14 cellular contexts compared by ENCODE assay signal in genomic region chr4:86893136-86893535, GRCh38. TPM values are rescaled to one million over a fixed set of nuclear protein-coding genes. Genes with fewer than 3 reads are reported as not detected.
DNase-seq lines count a peak whose midpoint lies in the region; ATAC-seq, FAIRE-seq and TF ChIP-seq lines count a peak whose summit lies in the region.
"Had no signal": no experiment of that assay in that cellular context is flagged by ENCODE, and none has a peak within 500 bp of the region (broad histone marks: within the 10 kb centered on the region; RNA-seq: fewer than 3 reads in every experiment).

No MANE protein-coding gene starts in this region.

- SMC1A ChIA-PET in GM12878 (lab: Charles Lee; ENCODE audit: uncharacterized antibody, unreplicated experiment), result interaction anchor here (0.7 to 8.7 kb wide), 7 partner anchors 22 to 396 kb away, joined by 3 to 190 read pairs (median 5); partner anchors contain the start of gene PTPN13

- no peak overlapping the region for H3K23ac ChIP-seq in mesenchymal stem cell (ENCODE audit: low read length in 2 of 2)

- intact Hi-C loops in GM12878 (cut with micrococcal nuclease; ENCODE audit: unreplicated experiment), result loop anchor here (10.0 kb wide), 1 partner anchor 848 kb away; no protein-coding TSS in a partner anchor

- peaks cover 6% of the 10 kb centered on the region for H3K27me3 Mint-ChIP-seq in GM23338 (ENCODE audit: insufficient read depth, low read depth, poor library complexity)

- H3K4me3 Mint-ChIP-seq in GM23338, result peak overlapping the region; percentile 77

- no peak overlapping the region for H3K27ac Mint-ChIP-seq in GM23338

- no peak overlapping the region for H3K9ac ChIP-seq in GM12878 (ENCODE audit: control insufficient read depth, insufficient read depth, low read length)
- H3K9ac ChIP-seq in mesenchymal stem cell (ENCODE audit: low read length), result no peak overlapping the region

- H2BK15ac ChIP-seq in mesenchymal stem cell (ENCODE audit: low read depth, poor library complexity, severe bottlenecking), result no peak overlapping the region

- H2BK12ac ChIP-seq in mesenchymal stem cell (ENCODE audit: low read length in 2 of 2), result no peak overlapping the region

- in situ Hi-C loops in GM12878 (cut with MboI), result no loop called here

- DNase-seq in A549 (ENCODE audit: low read depth in 1 of 2, low spot score in 1 of 2), result no peak
- no peak for DNase-seq in GM23338 (ENCODE audit: low spot score)
- DNase-seq in GM12878 (ENCODE audit: low read depth, low spot score), result no peak
- no peak for DNase-seq in mesenchymal stem cell
- DNase-seq in NCI-H510A treated with DMSO at 0.1 percent for 48 hours (lab: John Stamatoyannopoulos, UW), result no peak
- no peak for DNase-seq in activated CD4-positive, CD25-positive, alpha-beta regulatory T cell (lab: John Stamatoyannopoulos, UW)
- no peak for DNase-seq in NCI-H1092 (lab: John Stamatoyannopoulos, UW)
- no peak for DNase-seq in retina
- DNase-seq: CD4-positive, CD25-positive, alpha-beta regulatory T cell; SHP77 treated with DMSO at 0.1 percent for 48 hours; testis had no signal

- H2AK5ac ChIP-seq in mesenchymal stem cell (ENCODE audit: low read length, severe bottlenecking), result peak overlapping the region; percentile 4

- TF ChIP-seq RAD21 in A549 (conservative IDR thresholded peaks at IDR 0.05 in 1 of 2, IDR thresholded peaks at IDR 0.05 in 1 of 2) (no peak), GM12878 (IDR thresholded peaks at IDR 0.05; ENCODE audit: insufficient read depth, low read depth, low read length) (no peak)

- H3K9me3 Mint-ChIP-seq in GM23338, result no peaks in the 10 kb centered on the region

- POLR2A ChIA-PET in A549 (lab: Yijun Ruan, JAX), result interaction anchor here (1.0 kb wide), 1 partner anchor 299 kb away, joined by 6 read pairs; the partner anchor contains the start of gene PTPN13
- POLR2A ChIA-PET in GM12878 (lab: Charles Lee), result no interaction called here

- no peak overlapping the region for H3K18ac ChIP-seq in mesenchymal stem cell (ENCODE audit: low read depth in 1 of 2, low read length in 2 of 2)

- H3K27me3 ChIP-seq in GM23338 (ENCODE audit: insufficient read depth) (peaks cover 7% of the 10 kb centered on the region; the same call in 1 of the 2 replicates), GM12878 (replicated peaks in 1 of 2; ENCODE audit: control insufficient read depth in 2 of 2, insufficient read depth in 2 of 2, low read length in 1 of 2) (no peaks in the 10 kb centered on the region), mesenchymal stem cell (ENCODE audit: control insufficient read depth in 1 of 2, insufficient read depth in 1 of 2, low read length in 2 of 2) (no peaks in the 10 kb centered on the region)
- H3K27me3 ChIP-seq: body of pancreas, testis had no signal

- no peak overlapping the region for H4K8ac ChIP-seq in mesenchymal stem cell (ENCODE audit: low read length)

- no peak overlapping the region for H3K14ac ChIP-seq in mesenchymal stem cell (ENCODE audit: low read length in 2 of 2)

- H3K4me2 ChIP-seq in A549 (peak overlapping the region; percentile 84), GM23338 (peak overlapping the region; percentile 84), GM12878 (ENCODE audit: control insufficient read depth, insufficient read depth) (peak overlapping the region; percentile 96; the same call in 1 of the 2 replicates), mesenchymal stem cell (ENCODE audit: low read length, poor library complexity, severe bottlenecking) (no peak overlapping the region)

- TF ChIP-seq CTCF in A549 (IDR thresholded peaks at IDR 0.05) (no peak), GM23338 (conservative IDR thresholded peaks at IDR 0.05; ENCODE audit: low read depth in 2 of 2) (no peak), GM12878 (IDR thresholded peaks at IDR 0.05 in 2 of 3, conservative IDR thresholded peaks at IDR 0.05 in 1 of 3; ENCODE audit: control insufficient read depth in 2 of 3, extremely low read depth in 1 of 3, insufficient read depth in 1 of 3, low read depth in 3 of 3, low read length in 3 of 3) (no peak)

- TF ChIP-seq POLR2A in A549 (IDR thresholded peaks at IDR 0.05; ENCODE audit: low read length) (no peak), GM12878 (IDR thresholded peaks at IDR 0.05; ENCODE audit: low read depth, low read length) (no peak)

- RAD21 ChIA-PET in GM12878 (lab: Charles Lee; ENCODE audit: unreplicated experiment), result interaction anchor here (1.1 to 7.0 kb wide), 3 partner anchors 299 to 403 kb away, joined by 3 to 64 read pairs (median 12); partner anchors contain the start of gene PTPN13

- H4K20me1 ChIP-seq in GM23338 (replicated peaks; ENCODE audit: insufficient read depth), result no peaks in the 10 kb centered on the region
- no peaks in the 10 kb centered on the region for H4K20me1 ChIP-seq in GM12878 (ENCODE audit: control insufficient read depth, insufficient read depth)

- H3K9me3 ChIP-seq in A549 (no peaks in the 10 kb centered on the region), GM12878 (replicated peaks; ENCODE audit: control insufficient read depth, insufficient read depth, low read length) (no peaks in the 10 kb centered on the region), mesenchymal stem cell (ENCODE audit: control insufficient read depth, low read length) (no peaks in the 10 kb centered on the region)
- H3K9me3 ChIP-seq: body of pancreas, testis had no signal

- no peak overlapping the region for H3K4me3 ChIP-seq in A549
- H3K4me3 ChIP-seq in GM23338, result peak overlapping the region; percentile 69
- no peak overlapping the region for H3K4me3 ChIP-seq in GM12878
- H3K4me3 ChIP-seq in mesenchymal stem cell (ENCODE audit: insufficient read depth in 1 of 2, low read depth in 1 of 2, low read length in 2 of 2), result peak overlapping the region in 1 of 2 experiments; percentile 82

- CTCF ChIA-PET in A549 (lab: Yijun Ruan, JAX), result interaction anchor here (3.6 kb wide), 1 partner anchor 396 kb away, joined by 51 read pairs; no protein-coding TSS in a partner anchor
- CTCF ChIA-PET in GM12878 (lab: Yijun Ruan, JAX), result interaction anchor here (0.8 to 8.7 kb wide), 7 partner anchors 47 to 395 kb away, joined by 3 to 307 read pairs (median 3); partner anchors contain the start of gene PTPN13

- H2BK120ac ChIP-seq in mesenchymal stem cell (ENCODE audit: low read depth, low read length), result no peak overlapping the region

- H3F3A ChIP-seq in GM23338 (replicated peaks; ENCODE audit: low read depth), result no peaks in the 10 kb centered on the region; the same call in 1 of the 2 replicates

- no peaks in the 10 kb centered on the region for H3K79me1 ChIP-seq in mesenchymal stem cell (replicated peaks; ENCODE audit: low read length, poor library complexity, severe bottlenecking)

- H3K4me1 Mint-ChIP-seq in GM23338, result peaks cover 17% of the 10 kb centered on the region

- no TSS peak for BruUV-seq in GM12878 (replicated peaks; lab: Mats Ljungman, UMichigan)

- H3K4ac ChIP-seq in mesenchymal stem cell (ENCODE audit: low read depth in 1 of 2, low read length in 2 of 2), result no peak overlapping the region

- WGBS in A549 (ENCODE audit: missing lambda C conversion rate), result 96% methylated on average over 19 of the region's 19 CpGs
- WGBS in GM12878 (ENCODE audit: insufficient coverage, insufficient replicate concordance, low lambda C conversion rate, missing lambda C conversion rate), result 93% methylated on average over 19 of the region's 19 CpGs
- 98% methylated on average over 19 of the region's 19 CpGs for WGBS in mesenchymal stem cell

- H3K27ac ChIP-seq in A549, result no peak overlapping the region
- H3K27ac ChIP-seq in GM23338 (ENCODE audit: low read depth), result no peak overlapping the region
- no peak overlapping the region for H3K27ac ChIP-seq in GM12878 (ENCODE audit: control insufficient read depth, insufficient read depth)
- H3K27ac ChIP-seq in mesenchymal stem cell (ENCODE audit: low read length, poor library complexity, severe bottlenecking), result no peak overlapping the region

- H2BK5ac ChIP-seq in mesenchymal stem cell (ENCODE audit: low read depth, low read length, poor library complexity, severe bottlenecking), result no peak overlapping the region

- no peaks in the 10 kb centered on the region for H3K36me3 ChIP-seq in GM23338 (ENCODE audit: insufficient read depth)
- H3K36me3 ChIP-seq in GM12878 (ENCODE audit: control insufficient read depth in 2 of 2, insufficient read depth in 2 of 2, low read length in 1 of 2), result no peaks in the 10 kb centered on the region
- no peaks in the 10 kb centered on the region for H3K36me3 ChIP-seq in mesenchymal stem cell (ENCODE audit: control insufficient read depth in 1 of 2, insufficient read depth in 2 of 2, low read depth in 1 of 2, low read length in 2 of 2)

- no peak for FAIRE-seq in A549 (lab: Jason Lieb, UNC)
- FAIRE-seq in GM12878 (lab: Jason Lieb, UNC), result no peak

- ATAC-seq in A549 (no peak), GM23338 (no peak), GM12878 (no peak)

- TF ChIP-seq EP300 in A549 (IDR thresholded peaks at IDR 0.05) (no peak), GM12878 (IDR thresholded peaks at IDR 0.05; ENCODE audit: borderline replicate concordance in 1 of 2, control insufficient read depth in 1 of 2, low read depth in 2 of 2, low read length in 2 of 2) (no peak)

- H3K79me2 ChIP-seq in GM23338 (replicated peaks; ENCODE audit: insufficient read depth) (no peaks in the 10 kb centered on the region), GM12878 (ENCODE audit: control insufficient read depth, insufficient read depth, low read length) (no peaks in the 10 kb centered on the region)

- no peaks in the 10 kb centered on the region for H3K9me2 ChIP-seq in GM23338 (ENCODE audit: insufficient read depth)

- no peak overlapping the region for H4K91ac ChIP-seq in mesenchymal stem cell (ENCODE audit: low read length)

- H3K4me1 ChIP-seq in A549 (peaks cover 5% of the 10 kb centered on the region; the same call in 2 of the 3 replicates), GM23338 (ENCODE audit: insufficient read depth) (peaks cover 12% of the 10 kb centered on the region; the same call in 1 of the 2 replicates), GM12878 (ENCODE audit: control insufficient read depth, insufficient read depth, low read length) (no peaks in the 10 kb centered on the region), mesenchymal stem cell (ENCODE audit: control insufficient read depth, insufficient read depth, low read depth, low read length) (peaks cover 8% of the 10 kb centered on the region)
- H3K4me1 ChIP-seq: testis had no signal

- peak overlapping the region; percentile 78; the same call in 1 of the 2 replicates for H2AFZ ChIP-seq in GM23338
- no peak overlapping the region for H2AFZ ChIP-seq in GM12878 (ENCODE audit: control insufficient read depth, low read depth, low read length)
- H2AFZ ChIP-seq in mesenchymal stem cell (ENCODE audit: low read depth, low read length), result no peak overlapping the region

- no peaks in the 10 kb centered on the region for H3K36me3 Mint-ChIP-seq in GM23338 (ENCODE audit: low read depth)
- H3K36me3 Mint-ChIP-seq: CD4-positive, CD25-positive, alpha-beta regulatory T cell had no signal

RNA-seq across cellular contexts. Expression of gene C4orf36, which starts 0.9 kb away (rescaled TPM):
- 1.5 and 1.9 TPM in 2 replicates for polyA plus RNA-seq in A549 (2011; rRNA removed)
- 0.98 and 1.4 TPM in 2 replicates for polyA plus RNA-seq in A549 (2012; cell fraction: cytosol; rRNA removed)
- polyA plus RNA-seq in A549 (2012; cell fraction: nucleus; rRNA removed), result 0.29 and 0.39 TPM in 2 replicates
- 1.5 to 2.9 TPM (median 2.5 TPM) in 3 replicates for polyA plus RNA-seq in A549 (2017; fragmentation: RNase III; extraction: RNeasy Plus Mini Kit Qiagen cat#74134 plus additional on column Dnase treatment)
- polyA minus RNA-seq in A549 (2011; rRNA and poly(A)+ RNA removed), result 0.74 TPM in 1 of 2 replicates, not detected in the other
- 1.1 TPM in 1 of 2 replicates, not detected in the other for total RNA-seq in GM23338 (2014; rRNA removed; shearing (Covaris generic))
- 0.97 and 1.6 TPM in 2 replicates for polyA plus RNA-seq in GM23338 (2016; fragmentation: Nextera tagmentation; extraction: Ambion mirVana)
- total RNA-seq in GM12878 (2013; cell fraction: nucleolus; rRNA removed), result not detected in 2 replicates
- total RNA-seq in GM12878 (2014; rRNA removed), result 1.5 and 3.6 TPM in 2 replicates
- total RNA-seq in GM12878 (2014; rRNA removed; fragmentation: Illumina TruSeq; extraction: Trizol), result 1.3 TPM in 2 replicates
- 1.4 and 2.3 TPM in 2 replicates for total RNA-seq in GM12878 (2021)
- not detected for polyA plus RNA-seq in GM12878 (2011; ENCODE audit: low read depth)
- 0.35 TPM in 1 of 2 replicates, not detected in the other for polyA plus RNA-seq in GM12878 (2011; rRNA removed)
- polyA plus RNA-seq in GM12878 (2011; cell fraction: cytosol; rRNA removed), result 0.28 and 0.52 TPM in 2 replicates
- polyA plus RNA-seq in GM12878 (2011; cell fraction: nucleus; rRNA removed), result 0.36 TPM in 1 of 2 replicates, not detected in the other
- polyA plus RNA-seq in GM12878 (2012), result 0.21 TPM in 1 of 2 replicates, not detected in the other
- polyA plus RNA-seq in GM12878 (2014; fragmentation: Illumina TruSeq; extraction: Trizol), result 0.40 and 1.4 TPM in 2 replicates
- not detected for polyA plus RNA-seq in GM12878 (2014; fragmentation: Nextera tagmentation; extraction: Ambion mirVana)
- polyA plus RNA-seq in GM12878 (2014; rRNA removed), result 1.1 and 2.7 TPM in 2 replicates
- 1 to 10 TPM in 1 of 2 experiments, under 1 TPM in 1; 0.84 to 1.2 TPM for polyA plus RNA-seq in GM12878 (2016; fragmentation: Nextera tagmentation; extraction: Ambion mirVana)
- polyA minus RNA-seq in GM12878 (2011; rRNA and poly(A)+ RNA removed), result not detected in 2 replicates
- polyA minus RNA-seq in GM12878 (2011; cell fraction: cytosol; rRNA and poly(A)+ RNA removed), result not detected in 2 replicates
- not detected in 2 replicates for polyA minus RNA-seq in GM12878 (2011; cell fraction: nucleus; rRNA and poly(A)+ RNA removed)
- polyA plus RNA-seq in mesenchymal stem cell (2013, experiment 1 of 2), result 0.50 TPM
- 0.12 TPM for polyA plus RNA-seq in mesenchymal stem cell (2013, experiment 2 of 2)
- total RNA-seq: CD4-positive, CD25-positive, alpha-beta regulatory T cell had no signal
- polyA plus RNA-seq: CD4-positive, CD25-positive, alpha-beta regulatory T cell had no signal

RNA-seq across cellular contexts. Expression of gene AFF1, which starts 41.7 kb away (rescaled TPM):
- polyA plus RNA-seq in A549 (2011; rRNA removed) (15.4 and 29.8 TPM in 2 replicates), A549 (2017; fragmentation: RNase III; extraction: RNeasy Plus Mini Kit Qiagen cat#74134 plus additional on column Dnase treatment) (11.3 to 13.7 TPM (median 12.2 TPM) in 3 replicates), GM23338 (2016; fragmentation: Nextera tagmentation; extraction: Ambion mirVana) (37.6 and 42.6 TPM in 2 replicates), GM12878 (2011; rRNA removed) (25.1 and 26.1 TPM in 2 replicates), GM12878 (2014; fragmentation: Illumina TruSeq; extraction: Trizol) (30.7 and 32.9 TPM in 2 replicates), GM12878 (2014; fragmentation: Nextera tagmentation; extraction: Ambion mirVana) (10 to 100 TPM in 1 of 2 experiments, 1 to 10 TPM in 1; 3.5 to 11.4 TPM), GM12878 (2014; rRNA removed) (18.6 and 20.5 TPM in 2 replicates), GM12878 (2016; fragmentation: Nextera tagmentation; extraction: Ambion mirVana) (10 to 100 TPM; 21.6 to 24.0 TPM)
- 4.5 and 5.5 TPM in 2 replicates for polyA plus RNA-seq in A549 (2012; cell fraction: cytosol; rRNA removed)
- polyA plus RNA-seq in A549 (2012; cell fraction: nucleus; rRNA removed), result 3.8 and 7.8 TPM in 2 replicates
- polyA minus RNA-seq in A549 (2011; rRNA and poly(A)+ RNA removed), result 55.6 and 59.6 TPM in 2 replicates
- total RNA-seq in GM23338 (2014; rRNA removed; shearing (Covaris generic)), result 53.8 and 67.2 TPM in 2 replicates
- 242 and 244 TPM in 2 replicates for total RNA-seq in GM12878 (2013; cell fraction: nucleolus; rRNA removed)
- total RNA-seq in GM12878 (2014; rRNA removed) (21.2 and 21.3 TPM in 2 replicates), GM12878 (2014; rRNA removed; fragmentation: Illumina TruSeq; extraction: Trizol) (21.5 and 22.8 TPM in 2 replicates), GM12878 (2021) (52.5 and 56.1 TPM in 2 replicates)
- 51.7 TPM for polyA plus RNA-seq in GM12878 (2011; ENCODE audit: low read depth)
- polyA plus RNA-seq in GM12878 (2011; cell fraction: cytosol; rRNA removed), result 21.3 and 44.0 TPM in 2 replicates
- 50.2 and 53.3 TPM in 2 replicates for polyA plus RNA-seq in GM12878 (2011; cell fraction: nucleus; rRNA removed)
- 32.6 and 34.7 TPM in 2 replicates for polyA plus RNA-seq in GM12878 (2012)
- 115 and 130 TPM in 2 replicates for polyA minus RNA-seq in GM12878 (2011; rRNA and poly(A)+ RNA removed)
- 30.8 and 33.0 TPM in 2 replicates for polyA minus RNA-seq in GM12878 (2011; cell fraction: cytosol; rRNA and poly(A)+ RNA removed)
- 72.7 and 104 TPM in 2 replicates for polyA minus RNA-seq in GM12878 (2011; cell fraction: nucleus; rRNA and poly(A)+ RNA removed)
- 20.2 TPM for polyA plus RNA-seq in mesenchymal stem cell (2013, experiment 1 of 2)
- polyA plus RNA-seq in mesenchymal stem cell (2013, experiment 2 of 2), result 18.9 TPM

RNA-seq across cellular contexts. Expression of gene SLC10A6, which starts 44.0 kb away (rescaled TPM):
- not detected in 2 replicates for polyA plus RNA-seq in A549 (2011; rRNA removed)
- polyA plus RNA-seq in A549 (2012; cell fraction: cytosol; rRNA removed), result not detected in 2 replicates
- polyA plus RNA-seq in A549 (2012; cell fraction: nucleus; rRNA removed), result not detected in 2 replicates
- not detected in 3 replicates for polyA plus RNA-seq in A549 (2017; fragmentation: RNase III; extraction: RNeasy Plus Mini Kit Qiagen cat#74134 plus additional on column Dnase treatment)
- not detected in 2 replicates for polyA minus RNA-seq in A549 (2011; rRNA and poly(A)+ RNA removed)
- not detected in 2 replicates for total RNA-seq in GM23338 (2014; rRNA removed; shearing (Covaris generic))
- polyA plus RNA-seq in GM23338 (2016; fragmentation: Nextera tagmentation; extraction: Ambion mirVana), result not detected in 2 replicates
- 0.25 and 0.56 TPM in 2 replicates for total RNA-seq in GM12878 (2013; cell fraction: nucleolus; rRNA removed)
- total RNA-seq in GM12878 (2014; rRNA removed), result not detected in 2 replicates
- not detected in 2 replicates for total RNA-seq in GM12878 (2014; rRNA removed; fragmentation: Illumina TruSeq; extraction: Trizol)
- not detected in 2 replicates for total RNA-seq in GM12878 (2021)
- polyA plus RNA-seq in GM12878 (2011; ENCODE audit: low read depth), result not detected
- 0.05 and 0.06 TPM in 2 replicates for polyA plus RNA-seq in GM12878 (2011; rRNA removed)
- 0.07 TPM in 1 of 2 replicates, not detected in the other for polyA plus RNA-seq in GM12878 (2011; cell fraction: cytosol; rRNA removed)
- polyA plus RNA-seq in GM12878 (2011; cell fraction: nucleus; rRNA removed), result 0.09 TPM in 1 of 2 replicates, not detected in the other
- not detected in 2 replicates for polyA plus RNA-seq in GM12878 (2012)
- not detected in 2 replicates for polyA plus RNA-seq in GM12878 (2014; fragmentation: Illumina TruSeq; extraction: Trizol)
- polyA plus RNA-seq in GM12878 (2014; fragmentation: Nextera tagmentation; extraction: Ambion mirVana), result not detected
- not detected in 2 replicates for polyA plus RNA-seq in GM12878 (2014; rRNA removed)
- not detected for polyA plus RNA-seq in GM12878 (2016; fragmentation: Nextera tagmentation; extraction: Ambion mirVana)
- polyA minus RNA-seq in GM12878 (2011; rRNA and poly(A)+ RNA removed), result 0.15 TPM in 2 replicates
- polyA minus RNA-seq in GM12878 (2011; cell fraction: cytosol; rRNA and poly(A)+ RNA removed), result not detected in 2 replicates
- not detected in 2 replicates for polyA minus RNA-seq in GM12878 (2011; cell fraction: nucleus; rRNA and poly(A)+ RNA removed)
- not detected for polyA plus RNA-seq in mesenchymal stem cell (2013, experiment 1 of 2)
- polyA plus RNA-seq in mesenchymal stem cell (2013, experiment 2 of 2), result 0.03 TPM
- total RNA-seq: activated CD8-positive, alpha-beta memory T cell treated with anti-CD3 and anti-CD28 coated beads for 36 hours; CD4-positive, CD25-positive, alpha-beta regulatory T cell had no signal
- polyA plus RNA-seq: CD4-positive, CD25-positive, alpha-beta regulatory T cell; fibroblast of lung had no signal
